8 cellular contexts compared by ENCODE assay signal in the genomic region with DNA sequence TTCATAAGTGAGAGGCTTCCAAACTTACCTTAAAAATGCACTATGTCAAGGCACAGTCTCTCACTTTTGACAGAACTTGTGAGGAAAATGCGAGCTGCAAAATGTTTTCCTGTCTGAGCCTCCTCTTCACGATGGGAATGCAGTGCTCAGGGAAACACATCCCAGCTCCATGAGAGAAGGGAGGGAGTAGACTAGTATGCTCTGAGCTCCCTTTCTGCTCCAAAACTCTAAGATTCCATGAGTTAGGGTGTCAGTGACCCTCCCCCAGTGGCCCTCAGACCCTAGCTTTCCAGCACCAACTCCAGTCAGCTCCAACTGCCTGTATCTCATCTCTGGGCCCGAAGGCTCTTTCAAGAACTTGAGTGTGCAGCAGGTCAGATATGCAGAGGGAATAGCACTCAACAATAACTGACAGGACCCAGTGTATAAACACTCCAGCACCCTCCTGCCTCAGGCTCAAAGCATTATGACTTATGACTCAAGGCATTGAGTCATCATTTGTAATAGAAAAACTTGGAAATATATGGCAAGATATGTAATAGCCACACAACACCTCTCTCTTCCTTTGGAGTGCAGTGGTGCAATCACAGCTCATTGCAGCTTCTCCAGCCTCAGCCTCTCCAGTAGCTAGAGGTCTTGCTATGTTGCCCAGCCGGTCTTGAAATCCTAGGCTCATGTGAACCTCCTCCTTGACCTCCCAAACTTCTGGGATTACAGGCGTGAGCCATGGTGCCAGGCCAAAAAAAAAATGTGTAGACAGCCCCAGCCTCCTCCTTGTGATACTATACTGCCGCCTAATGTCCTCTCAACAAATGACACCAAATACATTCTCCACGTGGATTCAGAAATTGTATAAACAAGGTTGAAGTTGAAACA. TPM values are rescaled to one million over a fixed set of nuclear protein-coding genes. Genes with fewer than 3 reads are reported as not detected.
DNase-seq lines count a peak whose midpoint lies in the region; ATAC-seq, FAIRE-seq and TF ChIP-seq lines count a peak whose summit lies in the region.

No MANE protein-coding gene starts in this region.

- H2BK20ac ChIP-seq in H1 (ENCODE audit: low read length), result no peak overlapping the region; the same call in 1 of the 2 replicates

- POLR2A ChIA-PET in RWPE1 (lab: Yijun Ruan, JAX; ENCODE audit: low non-redundant PET) (no interaction called here), H1 (lab: Charles Lee; ENCODE audit: partially characterized antibody) (no interaction called here)

- H2AK5ac ChIP-seq in H1 (ENCODE audit: low read depth, low read length), result no peak overlapping the region

- H3K36me3 ChIP-seq in H1 (ENCODE audit: control insufficient read depth in 2 of 4, insufficient read depth in 4 of 4, low read length in 3 of 4), result no peaks in the 10 kb centered on the region

- H2AFZ ChIP-seq in H1 (ENCODE audit: low read length), result no peak overlapping the region

- FAIRE-seq in H1 (lab: Jason Lieb, UNC), result peak; percentile 91

- peak; percentile 98 for TF ChIP-seq RAD21 in H1 (IDR thresholded peaks at IDR 0.05 in 1 of 2, conservative IDR thresholded peaks at IDR 0.05 in 1 of 2; ENCODE audit: low read depth in 2 of 2, low read length in 2 of 2)

- H4K5ac ChIP-seq in H1 (ENCODE audit: insufficient read length, low read depth, low read length), result no peak overlapping the region

- H3K14ac ChIP-seq in H1 (ENCODE audit: insufficient read length), result no peak overlapping the region

- H4K91ac ChIP-seq in H1 (replicated peaks; ENCODE audit: insufficient read length, low read length), result no peak overlapping the region

- TF ChIP-seq CTCF in RWPE1 (conservative IDR thresholded peaks at IDR 0.05; ENCODE audit: low read depth) (peak; percentile 98), H1 (IDR thresholded peaks at IDR 0.05; ENCODE audit: control extremely low read depth in 1 of 3, insufficient read depth in 1 of 3, low read depth in 1 of 3, low read length in 3 of 3) (peak in 2 of 3 experiments; percentile 80 to 83; a peak in 3 of 4 replicates)

- no peak overlapping the region for H3K18ac ChIP-seq in H1 (ENCODE audit: extremely low read depth, low read length)

- no peak overlapping the region for H3K4me2 ChIP-seq in H1 (ENCODE audit: insufficient read depth in 1 of 2, low read depth in 2 of 2, low read length in 2 of 2)

- no peaks in the 10 kb centered on the region for H3K4me1 ChIP-seq in H1 (replicated peaks in 1 of 4; ENCODE audit: control insufficient read depth in 3 of 4, insufficient read depth in 4 of 4, low read length in 3 of 4)

- no peak overlapping the region for H2BK120ac ChIP-seq in H1 (replicated peaks; ENCODE audit: low read depth, low read length)

- H2BK5ac ChIP-seq in H1 (ENCODE audit: low read depth, low read length), result no peak overlapping the region

- H3K4me3 ChIP-seq in H1 (ENCODE audit: extremely low read depth in 1 of 4, insufficient read depth in 2 of 4, low read depth in 3 of 4, low read length in 4 of 4), result no peak overlapping the region

- DNase-seq in activated T-cell treated with anti-CD3 and anti-CD28 coated beads, Interleukin-2, amount 50 U/mL, for 48 hours, result peak; percentile 33 to 38
- DNase-seq in activated T-cell treated with anti-CD3 and anti-CD28 coated beads for 4 hours, result no peak
- peak; percentile 58 for DNase-seq in KBM-7
- peak; percentile 96 for DNase-seq in RWPE1 (ENCODE audit: low spot score)
- peak in 1 of 2 experiments; percentile 48 for DNase-seq in H1 (ENCODE audit: low read depth in 1 of 2, low spot score in 2 of 2)
- DNase-seq in middle frontal gyrus (ENCODE audit: extremely low spot score, low spot score), result peak; percentile 40

- H3K9ac ChIP-seq in H1 (replicated peaks in 1 of 4; ENCODE audit: extremely low read depth in 1 of 4, low read depth in 3 of 4, low read length in 3 of 4), result no peak overlapping the region

- 40% methylated on average over 7 of the region's 7 CpGs; no CpG with 5 or more reads in 1 of the 2 experiments for WGBS in H1 (ENCODE audit: extremely low coverage in 1 of 2, insufficient coverage in 1 of 2, insufficient read length in 1 of 2, insufficient replicate concordance in 2 of 2, low coverage in 1 of 2, low lambda C conversion rate in 2 of 2, missing lambda C conversion rate in 1 of 2), 2 experiments

- CTCF ChIA-PET in RWPE1 (lab: Yijun Ruan, JAX), result interaction anchor here (0.7 to 1.3 kb wide), 4 partner anchors 68 to 185 kb away, joined by 3 to 5 read pairs (median 4); no protein-coding TSS in a partner anchor
- CTCF ChIA-PET in H1 (lab: Charles Lee; ENCODE audit: partially characterized antibody), result interaction anchor here (0.5 to 3.2 kb wide), 44 partner anchors 9 to 826 kb away, joined by 3 to 32 read pairs (median 4); a partner anchor contains a TSS

- no peak overlapping the region for H3K4ac ChIP-seq in H1 (replicated peaks; ENCODE audit: insufficient read length, low read depth, low read length)

- TF ChIP-seq EP300 in H1 (IDR thresholded peaks at IDR 0.05; ENCODE audit: borderline replicate concordance in 1 of 2, low read depth in 2 of 2, low read length in 2 of 2), result no peak

- H2BK12ac ChIP-seq in H1 (ENCODE audit: low read depth, low read length), result no peak overlapping the region

- H3K27ac ChIP-seq in RWPE1, result peak overlapping the region; percentile 89
- H3K27ac ChIP-seq in H1 (ENCODE audit: low read depth, low read length), result no peak overlapping the region

- H3K23me2 ChIP-seq in H1 (ENCODE audit: low read depth, low read length), result no peaks in the 10 kb centered on the region

- no peaks in the 10 kb centered on the region for H3K27me3 ChIP-seq in H1 (replicated peaks in 1 of 4; ENCODE audit: control insufficient read depth in 3 of 4, extremely low read depth in 1 of 4, insufficient read depth in 3 of 4, low read length in 3 of 4)

- 0 out of 4 replicates have a peak, but pooled peaks cover 0 to 3% of the 10 kb centered on the region in 2 experiments for H3K9me3 ChIP-seq in H1 (ENCODE audit: insufficient read depth in 2 of 2, low read depth in 1 of 2, low read length in 1 of 2)

- no peaks in the 10 kb centered on the region for H4K20me1 ChIP-seq in H1 (replicated peaks in 1 of 2; ENCODE audit: control insufficient read depth in 1 of 2, insufficient read depth in 2 of 2, low read length in 2 of 2)

- no peak overlapping the region for H3K23ac ChIP-seq in H1 (ENCODE audit: insufficient read length)

- in situ Hi-C loops in KBM-7 (cut with MboI; ENCODE audit: low pct_unique_long_range_greater_than_20kb, low sequenced_read_pairs), result loop anchor here (25.0 kb wide), 1 partner anchor 192 kb away; a partner anchor contains a TSS

- no peaks in the 10 kb centered on the region for H3K79me1 ChIP-seq in H1 (ENCODE audit: low read depth, low read length)

- H2BK15ac ChIP-seq in H1 (ENCODE audit: low read length), result no peak overlapping the region

- H3K56ac ChIP-seq in H1 (replicated peaks; ENCODE audit: insufficient read length, low read depth, low read length), result no peak overlapping the region

- TF ChIP-seq POLR2A in H1 (IDR thresholded peaks at IDR 0.05; ENCODE audit: control extremely low read depth in 1 of 2, low read depth in 2 of 2, low read length in 2 of 2), result no peak

- ATAC-seq in GM21526 (IDR thresholded peaks at IDR 0.05; ENCODE audit: low FRiP score, unreplicated experiment) (no peak), HG02610 (IDR thresholded peaks at IDR 0.05; ENCODE audit: unreplicated experiment) (no peak)

- no peaks in the 10 kb centered on the region for H3K79me2 ChIP-seq in H1 (ENCODE audit: control insufficient read depth in 1 of 2, insufficient read depth in 2 of 2, low read length in 2 of 2)

- H4K8ac ChIP-seq in H1 (ENCODE audit: extremely low read depth, insufficient read depth, low read length), result no peak overlapping the region

TF ChIP-seq in H1, 55 proteins besides CTCF, POLR2A, EP300 and RAD21:
- TF ChIP-seq, protein P1, sequence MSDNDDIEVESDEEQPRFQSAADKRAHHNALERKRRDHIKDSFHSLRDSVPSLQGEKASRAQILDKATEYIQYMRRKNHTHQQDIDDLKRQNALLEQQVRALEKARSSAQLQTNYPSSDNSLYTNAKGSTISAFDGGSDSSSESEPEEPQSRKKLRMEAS (IDR thresholded peaks at IDR 0.05), result peak; percentile 58; the same call in 1 of the 2 replicates
- TF ChIP-seq TAF1 (IDR thresholded peaks at IDR 0.05; ENCODE audit: low read depth, low read length), result no peak
- TF ChIP-seq BACH1 (IDR thresholded peaks at IDR 0.05; ENCODE audit: low read length), result no peak

RNA-seq across cellular contexts. Expression of a gene that starts 16.7 kb away (rescaled TPM):
- total RNA-seq in H1 (2021; fragmentation: NEBNext Ultra II Directional; extraction: Animal tissue kit (Norgen Biotek cat#: 25700)), result 43.9 and 47.8 TPM in 2 replicates
- polyA plus RNA-seq in H1 (2011; rRNA removed), result 57.3 and 70.6 TPM in 2 replicates
- 61.6 TPM for polyA plus RNA-seq in H1 (2011; cell fraction: cytosol; rRNA removed)
- 144 TPM for polyA plus RNA-seq in H1 (2011; cell fraction: nucleus; rRNA removed)
- 30.1 to 46.8 TPM (median 43.0 TPM) in 4 replicates for polyA plus RNA-seq in H1 (2012, experiment 1 of 2)
- polyA plus RNA-seq in H1 (2012, experiment 2 of 2), result 40.5 TPM
- polyA plus RNA-seq in H1 (2013, experiment 1 of 2), result 35.9 TPM
- polyA plus RNA-seq in H1 (2013, experiment 2 of 2), result 33.7 TPM
- 34.9 and 35.3 TPM in 2 replicates for polyA minus RNA-seq in H1 (2011; rRNA and poly(A)+ RNA removed)
- 24.4 TPM for polyA minus RNA-seq in H1 (2011; cell fraction: cytosol; rRNA and poly(A)+ RNA removed)
- 32.4 TPM for polyA minus RNA-seq in H1 (2011; cell fraction: nucleus; rRNA and poly(A)+ RNA removed)
